11 cellular contexts compared by ENCODE assay signal in the genomic region with DNA sequence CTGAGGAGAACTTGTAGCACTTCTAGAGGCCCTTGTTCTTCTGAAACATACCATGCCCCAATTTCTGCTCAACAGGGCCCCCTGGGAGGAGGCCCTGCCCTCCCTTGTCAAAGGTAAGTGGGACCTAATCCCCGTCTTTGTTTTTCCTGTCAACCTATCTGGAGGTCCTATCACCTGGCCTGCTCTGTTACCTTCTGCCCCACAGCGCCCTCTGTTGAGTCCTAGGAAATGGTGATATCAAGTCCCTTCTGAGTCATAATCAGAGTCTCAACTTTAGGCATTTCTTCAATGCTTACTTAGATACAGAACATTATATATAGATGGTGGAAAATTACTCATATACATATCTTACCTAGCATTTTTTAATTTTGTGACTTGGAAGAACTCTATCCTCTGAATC. TPM values are rescaled to one million over a fixed set of nuclear protein-coding genes. Genes with fewer than 3 reads are reported as not detected.
DNase-seq lines count a peak whose midpoint lies in the region; ATAC-seq and TF ChIP-seq lines count a peak whose summit lies in the region.
"Had no signal": no experiment of that assay in that cellular context is flagged by ENCODE, and none has a peak within 500 bp of the region (broad histone marks: within the 10 kb centered on the region; RNA-seq: fewer than 3 reads in every experiment).

No MANE protein-coding gene starts in this region.

- ATAC-seq in GM19397 (IDR thresholded peaks at IDR 0.05; ENCODE audit: unreplicated experiment) = no peak
- ATAC-seq: effector memory CD8-positive, alpha-beta T cell had no signal

- TF ChIP-seq CTCF in HFF-Myc (IDR thresholded peaks at IDR 0.05; ENCODE audit: low read depth, low read length, missing control alignments) = peak; percentile 21

- H3K4me3 ChIP-seq in HFF-Myc (replicated peaks; ENCODE audit: low read depth, low read length) = no peak overlapping the region
- H3K4me3 ChIP-seq: thoracic aorta had no signal

- peak; percentile 43 for DNase-seq in activated CD4-positive, alpha-beta T cell treated with anti-CD3 and anti-CD28 coated beads for 48 hours
- no peak for DNase-seq in activated CD4-positive, alpha-beta T cell treated with anti-CD3 and anti-CD28 coated beads for 1 hour
- DNase-seq in HFF-Myc (ENCODE audit: extremely low read depth, low read depth) (no peak), SK-MEL-5 (ENCODE audit: low read depth, low spot score) (peak; percentile 35), renal cortical epithelial cell (ENCODE audit: low read depth) (peak; percentile 6), NCI-H226 (no peak), NCI-H1694 (lab: John Stamatoyannopoulos, UW) (no peak)

- in situ Hi-C loops in SK-MEL-5 (cut with HindIII; ENCODE audit: low pct_unique_long_range_greater_than_20kb, low sequenced_read_pairs) = no loop called here

RNA-seq across cellular contexts. Expression of a gene that starts 28.2 kb away (rescaled TPM):
- not detected in 2 replicates for total RNA-seq in SK-MEL-5 (2014; rRNA removed; shearing (Covaris generic))
- polyA plus RNA-seq in SK-MEL-5 (2015; cell fraction: cytosol; rRNA removed) = not detected in 2 replicates
- polyA plus RNA-seq in SK-MEL-5 (2015; cell fraction: nucleus; rRNA removed) = not detected in 2 replicates
- not detected in 2 replicates for total RNA-seq in renal cortical epithelial cell
- total RNA-seq: neural crest cell, thoracic aorta had no signal

Comparison
In these comparisons a context has a peak if more than half of its experiments do, and no peak if none do; other contexts are left out.
1. DNase-seq: peak in activated CD4-positive, alpha-beta T cell treated with anti-CD3 and anti-CD28 coated beads for 48 hours (single experiment), SK-MEL-5 (single experiment) and renal cortical epithelial cell (single experiment); none in activated CD4-positive, alpha-beta T cell treated with anti-CD3 and anti-CD28 coated beads for 1 hour (single experiment), HFF-Myc (single experiment), NCI-H226 (single experiment) and NCI-H1694 (single experiment).